ENCODE assay signal across 1 cellular context in the genomic region with DNA sequence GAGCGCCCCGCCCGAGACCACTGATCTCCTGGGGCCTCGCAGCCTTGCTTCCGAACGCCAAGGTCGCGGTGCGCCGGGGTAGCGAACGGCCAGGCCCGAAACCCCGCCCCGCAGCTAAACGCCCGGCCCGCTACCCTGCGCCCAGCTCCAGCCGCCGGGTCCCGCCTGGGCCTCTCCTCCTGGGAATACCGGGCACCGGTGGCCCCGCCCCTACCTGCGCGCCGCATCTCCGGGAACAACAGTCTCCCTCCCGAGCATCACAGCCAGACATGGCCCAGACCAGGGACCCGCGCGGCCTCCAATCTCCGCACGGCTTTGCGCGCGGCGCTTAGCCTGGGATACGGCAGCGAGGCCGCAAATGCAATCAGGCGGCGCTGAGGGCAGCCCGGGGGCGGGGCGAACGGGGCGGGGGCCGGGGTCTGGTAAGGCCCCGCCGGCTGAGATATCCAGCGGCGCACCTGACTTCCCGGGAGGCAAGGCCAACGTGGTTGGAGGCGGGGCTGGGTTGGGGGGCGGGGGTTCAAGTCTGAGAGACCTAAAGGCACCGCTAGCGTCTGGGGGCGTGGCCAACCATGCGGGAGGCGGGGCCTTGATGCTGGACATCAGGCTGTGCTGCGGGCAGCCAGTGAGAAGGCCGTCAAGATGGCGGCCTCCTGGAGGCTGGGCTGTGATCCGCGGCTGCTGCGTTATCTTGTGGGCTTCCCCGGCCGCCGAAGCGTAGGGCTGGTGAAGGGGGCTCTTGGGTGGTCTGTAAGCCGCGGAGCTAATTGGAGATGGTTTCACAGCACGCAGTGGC.
TF ChIP-seq lines count a peak whose summit lies in the region.

A gene with protein sequence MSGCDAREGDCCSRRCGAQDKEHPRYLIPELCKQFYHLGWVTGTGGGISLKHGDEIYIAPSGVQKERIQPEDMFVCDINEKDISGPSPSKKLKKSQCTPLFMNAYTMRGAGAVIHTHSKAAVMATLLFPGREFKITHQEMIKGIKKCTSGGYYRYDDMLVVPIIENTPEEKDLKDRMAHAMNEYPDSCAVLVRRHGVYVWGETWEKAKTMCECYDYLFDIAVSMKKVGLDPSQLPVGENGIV (minus strand): TSS at position 366 of the 796 bp plus-strand sequence. CDS start 95 bp downstream, at position 271.
A gene (plus strand): TSS at position 605 of the 796 bp plus-strand sequence. CDS start 38 bp downstream, at position 643.

TF ChIP-seq in K562, 482 proteins besides CTCF, POLR2A, EP300 and RAD21 (continued from another document):
- TF ChIP-seq MED1 (CRISPR knock-in tag; IDR thresholded peaks at IDR 0.05; ENCODE audit: borderline replicate concordance): no peak
- TF ChIP-seq SRSF1 (IDR thresholded peaks at IDR 0.05; ENCODE audit: low read depth, low read length): no peak
- TF ChIP-seq SAFB (IDR thresholded peaks at IDR 0.05; ENCODE audit: borderline replicate concordance, low read depth, low read length): no peak
- TF ChIP-seq, protein P1, sequence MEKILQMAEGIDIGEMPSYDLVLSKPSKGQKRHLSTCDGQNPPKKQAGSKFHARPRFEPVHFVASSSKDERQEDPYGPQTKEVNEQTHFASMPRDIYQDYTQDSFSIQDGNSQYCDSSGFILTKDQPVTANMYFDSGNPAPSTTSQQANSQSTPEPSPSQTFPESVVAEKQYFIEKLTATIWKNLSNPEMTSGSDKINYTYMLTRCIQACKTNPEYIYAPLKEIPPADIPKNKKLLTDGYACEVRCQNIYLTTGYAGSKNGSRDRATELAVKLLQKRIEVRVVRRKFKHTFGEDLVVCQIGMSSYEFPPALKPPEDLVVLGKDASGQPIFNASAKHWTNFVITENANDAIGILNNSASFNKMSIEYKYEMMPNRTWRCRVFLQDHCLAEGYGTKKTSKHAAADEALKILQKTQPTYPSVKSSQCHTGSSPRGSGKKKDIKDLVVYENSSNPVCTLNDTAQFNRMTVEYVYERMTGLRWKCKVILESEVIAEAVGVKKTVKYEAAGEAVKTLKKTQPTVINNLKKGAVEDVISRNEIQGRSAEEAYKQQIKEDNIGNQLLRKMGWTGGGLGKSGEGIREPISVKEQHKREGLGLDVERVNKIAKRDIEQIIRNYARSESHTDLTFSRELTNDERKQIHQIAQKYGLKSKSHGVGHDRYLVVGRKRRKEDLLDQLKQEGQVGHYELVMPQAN (IDR thresholded peaks at IDR 0.05; ENCODE audit: borderline replicate concordance): peak; percentile 17; the same call in 1 of the 2 replicates
- TF ChIP-seq CBX3 (IDR thresholded peaks at IDR 0.05; ENCODE audit: borderline replicate concordance in 1 of 2, low read length in 2 of 2): no peak
- no peak for TF ChIP-seq STAG1 (CRISPR knock-in tag; IDR thresholded peaks at IDR 0.05; ENCODE audit: borderline replicate concordance)
- no peak for TF ChIP-seq RFX7 (CRISPR knock-in tag; IDR thresholded peaks at IDR 0.05)
- no peak for TF ChIP-seq BCOR (IDR thresholded peaks at IDR 0.05)
- TF ChIP-seq MYBL2 (IDR thresholded peaks at IDR 0.05; ENCODE audit: low read depth): no peak
- no peak for TF ChIP-seq MYBL2 (CRISPR knock-in tag; IDR thresholded peaks at IDR 0.05; ENCODE audit: borderline replicate concordance)
- TF ChIP-seq SMARCC2 (IDR thresholded peaks at IDR 0.05; ENCODE audit: low read depth): no peak
- TF ChIP-seq FOS (IDR thresholded peaks at IDR 0.05; ENCODE audit: extremely low read depth, insufficient read length): no peak
- no peak for TF ChIP-seq MEF2D (tag; conservative IDR thresholded peaks at IDR 0.05; ENCODE audit: low read depth)
- no peak for TF ChIP-seq ZFP30 (CRISPR knock-in tag; IDR thresholded peaks at IDR 0.05; ENCODE audit: borderline replicate concordance)
- no peak for TF ChIP-seq TEAD2 (tag; IDR thresholded peaks at IDR 0.05)
- no peak for TF ChIP-seq ZNF445 (CRISPR knock-in tag; IDR thresholded peaks at IDR 0.05; ENCODE audit: low read depth)
- TF ChIP-seq, protein P2, sequence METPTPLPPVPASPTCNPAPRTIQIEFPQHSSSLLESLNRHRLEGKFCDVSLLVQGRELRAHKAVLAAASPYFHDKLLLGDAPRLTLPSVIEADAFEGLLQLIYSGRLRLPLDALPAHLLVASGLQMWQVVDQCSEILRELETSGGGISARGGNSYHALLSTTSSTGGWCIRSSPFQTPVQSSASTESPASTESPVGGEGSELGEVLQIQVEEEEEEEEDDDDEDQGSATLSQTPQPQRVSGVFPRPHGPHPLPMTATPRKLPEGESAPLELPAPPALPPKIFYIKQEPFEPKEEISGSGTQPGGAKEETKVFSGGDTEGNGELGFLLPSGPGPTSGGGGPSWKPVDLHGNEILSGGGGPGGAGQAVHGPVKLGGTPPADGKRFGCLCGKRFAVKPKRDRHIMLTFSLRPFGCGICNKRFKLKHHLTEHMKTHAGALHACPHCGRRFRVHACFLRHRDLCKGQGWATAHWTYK (CRISPR knock-in tag; IDR thresholded peaks at IDR 0.05): peak; percentile 50; the same call in 1 of the 2 replicates
- TF ChIP-seq, protein P3, sequence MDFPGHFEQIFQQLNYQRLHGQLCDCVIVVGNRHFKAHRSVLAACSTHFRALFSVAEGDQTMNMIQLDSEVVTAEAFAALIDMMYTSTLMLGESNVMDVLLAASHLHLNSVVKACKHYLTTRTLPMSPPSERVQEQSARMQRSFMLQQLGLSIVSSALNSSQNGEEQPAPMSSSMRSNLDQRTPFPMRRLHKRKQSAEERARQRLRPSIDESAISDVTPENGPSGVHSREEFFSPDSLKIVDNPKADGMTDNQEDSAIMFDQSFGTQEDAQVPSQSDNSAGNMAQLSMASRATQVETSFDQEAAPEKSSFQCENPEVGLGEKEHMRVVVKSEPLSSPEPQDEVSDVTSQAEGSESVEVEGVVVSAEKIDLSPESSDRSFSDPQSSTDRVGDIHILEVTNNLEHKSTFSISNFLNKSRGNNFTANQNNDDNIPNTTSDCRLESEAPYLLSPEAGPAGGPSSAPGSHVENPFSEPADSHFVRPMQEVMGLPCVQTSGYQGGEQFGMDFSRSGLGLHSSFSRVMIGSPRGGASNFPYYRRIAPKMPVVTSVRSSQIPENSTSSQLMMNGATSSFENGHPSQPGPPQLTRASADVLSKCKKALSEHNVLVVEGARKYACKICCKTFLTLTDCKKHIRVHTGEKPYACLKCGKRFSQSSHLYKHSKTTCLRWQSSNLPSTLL (IDR thresholded peaks at IDR 0.05): no peak
- 0 out of 2 replicates have a peak, but pooled peaks have one; percentile 56 for TF ChIP-seq ZNF436 (CRISPR knock-in tag; IDR thresholded peaks at IDR 0.05)
- TF ChIP-seq, protein P4, sequence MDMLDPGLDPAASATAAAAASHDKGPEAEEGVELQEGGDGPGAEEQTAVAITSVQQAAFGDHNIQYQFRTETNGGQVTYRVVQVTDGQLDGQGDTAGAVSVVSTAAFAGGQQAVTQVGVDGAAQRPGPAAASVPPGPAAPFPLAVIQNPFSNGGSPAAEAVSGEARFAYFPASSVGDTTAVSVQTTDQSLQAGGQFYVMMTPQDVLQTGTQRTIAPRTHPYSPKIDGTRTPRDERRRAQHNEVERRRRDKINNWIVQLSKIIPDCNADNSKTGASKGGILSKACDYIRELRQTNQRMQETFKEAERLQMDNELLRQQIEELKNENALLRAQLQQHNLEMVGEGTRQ (CRISPR knock-in tag; IDR thresholded peaks at IDR 0.05): peak; percentile 51
- peak; percentile 16 to 47; a peak in 2 of 4 replicates for TF ChIP-seq SRF (CRISPR knock-in tag; IDR thresholded peaks at IDR 0.05)
- no peak for TF ChIP-seq ZNF124 (CRISPR knock-in tag; IDR thresholded peaks at IDR 0.05)
- no peak for TF ChIP-seq RBM25 (IDR thresholded peaks at IDR 0.05; ENCODE audit: low read depth, low read length, severe bottlenecking)
- TF ChIP-seq NR3C1 (CRISPR knock-in tag; IDR thresholded peaks at IDR 0.05): peak; percentile 58; the same call in 1 of the 2 replicates
- TF ChIP-seq ZNF324 (CRISPR knock-in tag; IDR thresholded peaks at IDR 0.05): no peak
- peak; percentile 98 for TF ChIP-seq PHF8 (IDR thresholded peaks at IDR 0.05; ENCODE audit: borderline replicate concordance, low read length)
- TF ChIP-seq KLF6 (CRISPR knock-in tag; IDR thresholded peaks at IDR 0.05; ENCODE audit: borderline replicate concordance): no peak
- 0 out of 2 replicates have a peak, but pooled peaks have one; percentile 25 for TF ChIP-seq MTA1 (IDR thresholded peaks at IDR 0.05; ENCODE audit: borderline replicate concordance)
- TF ChIP-seq GABPB2 (CRISPR knock-in tag; conservative IDR thresholded peaks at IDR 0.05): no peak
- TF ChIP-seq, protein P5, sequence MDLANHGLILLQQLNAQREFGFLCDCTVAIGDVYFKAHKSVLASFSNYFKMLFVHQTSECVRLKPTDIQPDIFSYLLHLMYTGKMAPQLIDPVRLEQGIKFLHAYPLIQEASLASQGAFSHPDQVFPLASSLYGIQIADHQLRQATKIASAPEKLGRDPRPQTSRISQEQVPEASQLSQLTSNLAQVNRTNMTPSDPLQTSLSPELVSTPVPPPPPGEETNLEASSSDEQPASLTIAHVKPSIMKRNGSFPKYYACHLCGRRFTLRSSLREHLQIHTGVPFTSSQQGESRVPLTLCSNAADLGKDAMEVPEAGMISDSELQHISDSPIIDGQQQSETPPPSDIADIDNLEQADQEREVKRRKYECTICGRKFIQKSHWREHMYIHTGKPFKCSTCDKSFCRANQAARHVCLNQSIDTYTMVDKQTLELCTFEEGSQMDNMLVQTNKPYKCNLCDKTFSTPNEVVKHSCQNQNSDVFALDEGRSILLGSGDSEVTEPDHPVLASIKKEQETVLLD (IDR thresholded peaks at IDR 0.05): no peak
- no peak for TF ChIP-seq SREBF2 (CRISPR knock-in tag; IDR thresholded peaks at IDR 0.05)
TF ChIP-seq in K562: peak in this region for 128.
